8 cellular contexts compared by ENCODE assay signal in genomic region chr22:30356392-30357230, GRCh38. TPM values are rescaled to one million over a fixed set of nuclear protein-coding genes. Genes with fewer than 3 reads are reported as not detected.
DNase-seq lines count a peak whose midpoint lies in the region; ATAC-seq and TF ChIP-seq lines count a peak whose summit lies in the region.

CCDC157 (plus strand) TSS chr22:30357007; CDS start chr22:30366001, 8,994 bp downstream.
SF3A1 (minus strand) TSS chr22:30356894; CDS start chr22:30356792, 102 bp downstream.

- H3K4me2 ChIP-seq in Loucy (ENCODE audit: low read depth, low read length, poor library complexity, severe bottlenecking) = peak within 1 kb of the TSS; percentile 94

- DNase-seq in G401 (ENCODE audit: low spot score) (peak; percentile 92), H7 (peak; percentile 98), SHP77 treated with DMSO at 0.1 percent for 48 hours (lab: John Stamatoyannopoulos, UW) (peak; percentile 86), activated gamma-delta T cell treated with Interleukin-2 at 50 U/mL for 16 hours (peak; percentile 81), foreskin fibroblast (peak; percentile 90 to 97), neural crest cell (ENCODE audit: low read depth, low spot score) (peak; percentile 83)
- peak; percentile 84 to 86 for DNase-seq in stimulated activated naive CD8-positive, alpha-beta T cell treated with anti-CD3 and anti-CD28 coated beads, Interleukin-15, amount 100 ng/mL, for 72 hours

- no peaks in the 10 kb centered on the region for H3K27me3 ChIP-seq in H7 (ENCODE audit: control insufficient read depth, insufficient read depth, low read length)
- no peaks in the 10 kb centered on the region for H3K27me3 ChIP-seq in Loucy (ENCODE audit: insufficient read depth, low read length, poor library complexity, severe bottlenecking)

- H3F3A ChIP-seq in Loucy (ENCODE audit: low read depth) = no peaks in the 10 kb centered on the region

- H3K27me3 Mint-ChIP-seq in neural crest cell (ENCODE audit: low read depth) = no peaks in the 10 kb centered on the region
- peaks cover 7% of the 10 kb centered on the region for H3K27me3 Mint-ChIP-seq in stimulated activated naive CD8-positive, alpha-beta T cell treated with anti-CD3 and anti-CD28 coated beads, Interleukin-15, amount 100 ng/mL, for 72 hours

- peak within 1 kb of the TSS; percentile 83 for H3K9ac ChIP-seq in Loucy (ENCODE audit: low read depth, low read length, poor library complexity, severe bottlenecking)

- H3K36me3 Mint-ChIP-seq in neural crest cell (ENCODE audit: low read depth) = peaks cover 2% of the 10 kb centered on the region

- H3K79me2 ChIP-seq in Loucy (ENCODE audit: insufficient read depth, low read length) = peaks cover 48% of the 10 kb centered on the region

- H3K9me3 Mint-ChIP-seq in neural crest cell = no peaks in the 10 kb centered on the region
- no peaks in the 10 kb centered on the region for H3K9me3 Mint-ChIP-seq in stimulated activated naive CD8-positive, alpha-beta T cell treated with anti-CD3 and anti-CD28 coated beads, Interleukin-15, amount 100 ng/mL, for 72 hours

- H3K4me3 Mint-ChIP-seq in neural crest cell = peak within 1 kb of the TSS; percentile 99
- H3K4me3 Mint-ChIP-seq in stimulated activated naive CD8-positive, alpha-beta T cell treated with anti-CD3 and anti-CD28 coated beads, Interleukin-15, amount 100 ng/mL, for 72 hours = peak within 1 kb of the TSS; percentile 92 to 93

- no peaks in the 10 kb centered on the region for H3K9me2 ChIP-seq in Loucy (replicated peaks; ENCODE audit: low read depth, low read length)

- H4K20me1 ChIP-seq in Loucy (ENCODE audit: insufficient read depth, low read length, poor library complexity, severe bottlenecking) = peaks cover 43% of the 10 kb centered on the region

- H3K4me1 Mint-ChIP-seq in neural crest cell = peaks cover 40% of the 10 kb centered on the region
- peaks cover 61% of the 10 kb centered on the region for H3K4me1 Mint-ChIP-seq in stimulated activated naive CD8-positive, alpha-beta T cell treated with anti-CD3 and anti-CD28 coated beads, Interleukin-15, amount 100 ng/mL, for 72 hours

- H3K9me3 ChIP-seq in Loucy (ENCODE audit: insufficient read depth, low read depth, low read length) = no peaks in the 10 kb centered on the region

- peak within 1 kb of the TSS; percentile 98 for H3K27ac Mint-ChIP-seq in neural crest cell (ENCODE audit: unreplicated experiment)
- peak within 1 kb of the TSS; percentile 94 to 98 for H3K27ac Mint-ChIP-seq in stimulated activated naive CD8-positive, alpha-beta T cell treated with anti-CD3 and anti-CD28 coated beads, Interleukin-15, amount 100 ng/mL, for 72 hours

- H2AFZ ChIP-seq in Loucy (ENCODE audit: low read length) = peak within 1 kb of the TSS; percentile 69

- TF ChIP-seq CTCF in Loucy (conservative IDR thresholded peaks at IDR 0.05; ENCODE audit: low read length) (no peak), foreskin fibroblast (IDR thresholded peaks at IDR 0.05; ENCODE audit: low read depth, low read length) (no peak), neural crest cell (conservative IDR thresholded peaks at IDR 0.05) (no peak)

- H3K36me3 ChIP-seq in H7 (replicated peaks; ENCODE audit: control insufficient read depth, insufficient read depth, low read length) (peaks cover 11% of the 10 kb centered on the region), Loucy (ENCODE audit: insufficient read depth, low read length) (peaks cover 14% of the 10 kb centered on the region; the same call in 1 of the 2 replicates)

- peaks cover 30% of the 10 kb centered on the region for H3K4me1 ChIP-seq in Loucy (ENCODE audit: insufficient read depth, low read length, poor library complexity, severe bottlenecking)

- peak within 1 kb of the TSS; percentile 87 for H3K4me3 ChIP-seq in H7 (ENCODE audit: insufficient read depth, low read depth, low read length)
- H3K4me3 ChIP-seq in Loucy (ENCODE audit: low read length, poor library complexity, severe bottlenecking) = peak within 1 kb of the TSS; percentile 90
- H3K4me3 ChIP-seq in foreskin fibroblast (ENCODE audit: low read depth in 1 of 2, low read length in 2 of 2) = peak within 1 kb of the TSS; percentile 92 to 95

- peak; percentile 96 for ATAC-seq in stimulated activated naive CD8-positive, alpha-beta T cell treated with anti-CD3 and anti-CD28 coated beads, Interleukin-15, amount 100 ng/mL, for 72 hours

- in situ Hi-C loops in G401 (cut with HindIII; ENCODE audit: low sequenced_read_pairs) = no loop called here

RNA-seq across cellular contexts. Expression of gene CCDC157, which starts in this region (rescaled TPM):
- 1.8 and 2.9 TPM in 2 replicates for total RNA-seq in G401 (2014; rRNA removed; shearing (Covaris generic))
- total RNA-seq in H7 (2014; rRNA removed; shearing (Covaris generic)) = 4.7 and 6.1 TPM in 2 replicates
- total RNA-seq in neural crest cell = 8.3 and 9.3 TPM in 2 replicates

RNA-seq across cellular contexts. Expression of gene SF3A1, which starts in this region (rescaled TPM):
- total RNA-seq in G401 (2014; rRNA removed; shearing (Covaris generic)) = 16.5 and 25.5 TPM in 2 replicates
- total RNA-seq in H7 (2014; rRNA removed; shearing (Covaris generic)) = 70.1 and 97.1 TPM in 2 replicates
- total RNA-seq in neural crest cell = 252 and 265 TPM in 2 replicates

Comparison
In these comparisons a context has a peak if more than half of its experiments do, and no peak if none do; other contexts are left out.
1. Peak in every context shown above with its lines: DNase-seq, ATAC-seq and H3K4me3 ChIP-seq.